In the genomic region with DNA sequence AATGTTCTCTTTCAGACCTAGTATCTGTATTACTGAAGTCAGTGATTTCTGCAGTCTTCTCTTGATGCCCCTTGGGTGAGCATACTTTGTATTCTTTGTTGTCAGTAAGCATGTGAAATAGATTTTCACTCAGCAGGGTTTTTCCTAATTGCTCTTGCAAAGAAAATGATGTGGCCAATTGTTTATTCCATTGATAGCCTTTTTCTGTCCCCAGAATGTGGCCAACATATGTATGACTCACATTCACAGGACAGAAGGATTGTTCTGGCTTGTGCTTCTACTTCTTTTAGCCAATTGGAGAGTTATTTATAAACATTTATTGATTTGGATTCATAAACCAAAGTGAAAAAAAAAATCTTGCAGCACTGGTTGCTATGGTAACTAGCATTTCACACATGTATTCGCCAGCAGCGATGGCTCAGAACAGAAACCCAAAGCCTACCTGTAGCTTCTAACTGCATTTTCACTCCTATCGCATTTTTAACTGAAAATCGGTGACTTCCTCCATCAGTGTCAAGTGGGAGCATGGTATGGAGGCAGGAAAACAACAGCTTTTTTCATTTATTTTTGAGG, we compare ENCODE assay signal across 2 cellular contexts.
TF ChIP-seq lines count a peak whose summit lies in the region.

No MANE protein-coding gene starts in this region.

TF ChIP-seq in K562, 482 proteins besides CTCF, POLR2A, EP300 and RAD21:
- TF ChIP-seq, protein P1, sequence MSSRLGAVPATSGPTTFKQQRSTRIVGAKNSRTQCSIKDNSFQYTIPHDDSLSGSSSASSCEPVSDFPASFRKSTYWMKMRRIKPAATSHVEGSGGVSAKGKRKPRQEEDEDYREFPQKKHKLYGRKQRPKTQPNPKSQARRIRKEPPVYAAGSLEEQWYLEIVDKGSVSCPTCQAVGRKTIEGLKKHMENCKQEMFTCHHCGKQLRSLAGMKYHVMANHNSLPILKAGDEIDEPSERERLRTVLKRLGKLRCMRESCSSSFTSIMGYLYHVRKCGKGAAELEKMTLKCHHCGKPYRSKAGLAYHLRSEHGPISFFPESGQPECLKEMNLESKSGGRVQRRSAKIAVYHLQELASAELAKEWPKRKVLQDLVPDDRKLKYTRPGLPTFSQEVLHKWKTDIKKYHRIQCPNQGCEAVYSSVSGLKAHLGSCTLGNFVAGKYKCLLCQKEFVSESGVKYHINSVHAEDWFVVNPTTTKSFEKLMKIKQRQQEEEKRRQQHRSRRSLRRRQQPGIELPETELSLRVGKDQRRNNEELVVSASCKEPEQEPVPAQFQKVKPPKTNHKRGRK (tag; IDR thresholded peaks at IDR 0.05): no peak
- TF ChIP-seq RFX1 (IDR thresholded peaks at IDR 0.05): peak; percentile 67

TF ChIP-seq in HepG2, 621 proteins besides CTCF, POLR2A, EP300 and RAD21:
- TF ChIP-seq RFX1 (IDR thresholded peaks at IDR 0.05) (peak; percentile 41; the same call in 1 of the 2 replicates), ZNF124 (CRISPR knock-in tag; IDR thresholded peaks at IDR 0.05) (no peak)
